ENCODE assay signal across 19 cellular contexts in genomic region chr9:122040573-122041242, GRCh38. TPM values are rescaled to one million over a fixed set of nuclear protein-coding genes. Genes with fewer than 3 reads are reported as not detected.
A peak's percentile ranks its signal among the peaks of the same experiment; 100 is the strongest.
DNase-seq lines count a peak whose midpoint lies in the region; ATAC-seq and TF ChIP-seq lines count a peak whose summit lies in the region.
"Had no signal": no experiment of that assay in that cellular context is flagged by ENCODE, and none has a peak within 500 bp of the region (broad histone marks: within the 10 kb centered on the region; RNA-seq: fewer than 3 reads in every experiment).

No MANE protein-coding gene starts in this region.

- TF ChIP-seq POLR2A in adrenal gland (IDR thresholded peaks at IDR 0.05) (no peak), right lobe of liver (IDR thresholded peaks at IDR 0.05) (no peak), Peyer's patch (IDR thresholded peaks at IDR 0.05) (no peak)

- no peak overlapping the region for H3K4me3 ChIP-seq in adrenal gland
- H3K4me3 ChIP-seq in rectal smooth muscle tissue (ENCODE audit: low read length), result no peak overlapping the region
- no peak overlapping the region for H3K4me3 ChIP-seq in right lobe of liver
- H3K4me3 ChIP-seq in Peyer's patch, result no peak overlapping the region

- peak overlapping the region; percentile 48 to 77 (median 60) for H3K27ac ChIP-seq in adrenal gland
- peak overlapping the region; percentile 8 for H3K27ac ChIP-seq in rectal smooth muscle tissue (ENCODE audit: low read depth, low read length)
- H3K27ac ChIP-seq in right lobe of liver, result no peak overlapping the region
- no peak overlapping the region for H3K27ac ChIP-seq in Peyer's patch
- H3K27ac ChIP-seq: C4-2B, KMS-11 had no signal

- no peak overlapping the region for H3K27ac Mint-ChIP-seq in activated CD4-positive, alpha-beta T cell treated with anti-CD3 and anti-CD28 coated beads, Interleukin-2, amount 10 ng/mL, durations not matched to agents 24 days and 14 days

- H3K27me3 ChIP-seq in adrenal gland, result no peaks in the 10 kb centered on the region
- H3K27me3 ChIP-seq in rectal smooth muscle tissue (ENCODE audit: control insufficient read depth, insufficient read depth, low read length), result no peaks in the 10 kb centered on the region
- no peaks in the 10 kb centered on the region for H3K27me3 ChIP-seq in right lobe of liver
- H3K27me3 ChIP-seq in Peyer's patch, result no peaks in the 10 kb centered on the region

- 3 to 56% (median 41%) methylated on average over 1 of the region's 1 CpG for WGBS in adrenal gland, 4 donors
- WGBS in right lobe of liver (ENCODE audit: insufficient coverage, low coverage, low lambda C conversion rate, missing lambda C conversion rate), result 32% methylated on average over 1 of the region's 1 CpG

- no peaks in the 10 kb centered on the region for H3K36me3 Mint-ChIP-seq in activated CD4-positive, alpha-beta T cell treated with anti-CD3 and anti-CD28 coated beads, Interleukin-2, amount 10 ng/mL, durations not matched to agents 24 days and 14 days (ENCODE audit: low read depth)

- peak; percentile 19 for DNase-seq in activated CD4-positive, alpha-beta T cell treated with anti-CD3 and anti-CD28 coated beads, Interleukin-2, amount 10 ng/mL, durations not matched to agents 24 days and 14 days
- no peak for DNase-seq in activated CD4-positive, alpha-beta T cell treated with anti-CD3 and anti-CD28 coated beads, Interleukin-2, amount 50 U/mL, for 4 hours
- DNase-seq in adrenal gland (no peak), right lobe of liver (no peak), NCI-H446 (lab: John Stamatoyannopoulos, UW) (no peak), Right ventricle myocardium superior (no peak), Peyer's patch (no peak)
- DNase-seq: COR-L47, GDM1, HFFc6, NCI-H1105 treated with DMSO at 0.1 percent for 48 hours, NCI-H187 treated with DMSO at 0.1 percent for 48 hours, NCI-H2171, NCI-H82, SIG-M5, SW 1271 had no signal

- no peak overlapping the region for H3K9ac ChIP-seq in rectal smooth muscle tissue (ENCODE audit: low read length)
- H3K9ac ChIP-seq: KMS-11 had no signal

- H3K36me3 ChIP-seq in adrenal gland (replicated peaks in 1 of 2), result no peaks in the 10 kb centered on the region
- H3K36me3 ChIP-seq in rectal smooth muscle tissue (ENCODE audit: control insufficient read depth, insufficient read depth, low read length), result no peaks in the 10 kb centered on the region
- no peaks in the 10 kb centered on the region for H3K36me3 ChIP-seq in right lobe of liver
- H3K36me3 ChIP-seq in Peyer's patch, result peaks cover 0 to 10% (median 0%) of the 10 kb centered on the region in 3 donors

- no peaks in the 10 kb centered on the region for H3K9me3 ChIP-seq in adrenal gland (replicated peaks in 1 of 3)
- H3K9me3 ChIP-seq in right lobe of liver, result no peaks in the 10 kb centered on the region
- H3K9me3 ChIP-seq in Peyer's patch, result no peaks in the 10 kb centered on the region

- ATAC-seq in right lobe of liver, result no peak
- no peak for ATAC-seq in Right ventricle myocardium superior (ENCODE audit: poor library complexity)

- H3K9me3 Mint-ChIP-seq in activated CD4-positive, alpha-beta T cell treated with anti-CD3 and anti-CD28 coated beads, Interleukin-2, amount 10 ng/mL, durations not matched to agents 24 days and 14 days, result no peaks in the 10 kb centered on the region
- H3K9me3 Mint-ChIP-seq: HFFc6 had no signal

- H3K27me3 Mint-ChIP-seq in activated CD4-positive, alpha-beta T cell treated with anti-CD3 and anti-CD28 coated beads, Interleukin-2, amount 10 ng/mL, durations not matched to agents 24 days and 14 days, result no peaks in the 10 kb centered on the region

- intact Hi-C loops in activated CD4-positive, alpha-beta T cell treated with anti-CD3 and anti-CD28 coated beads, Interleukin-2, amount 10 ng/mL, durations not matched to agents 24 days and 14 days (cut with micrococcal nuclease), result no loop called here
- intact Hi-C loops in adrenal gland (cut with DNase I) (no loop called here), right lobe of liver (cut with DNase I) (no loop called here), Right ventricle myocardium superior (cut with DNase I) (no loop called here)

- no peak overlapping the region for H3K4me3 Mint-ChIP-seq in activated CD4-positive, alpha-beta T cell treated with anti-CD3 and anti-CD28 coated beads, Interleukin-2, amount 10 ng/mL, durations not matched to agents 24 days and 14 days
- H3K4me3 Mint-ChIP-seq: HFFc6 had no signal

- peaks cover 15 to 18% of the 10 kb centered on the region in 2 donors for H3K4me1 ChIP-seq in adrenal gland (replicated peaks in 1 of 2)
- peaks cover 8% of the 10 kb centered on the region for H3K4me1 ChIP-seq in rectal smooth muscle tissue (ENCODE audit: control insufficient read depth, insufficient read depth, low read length)
- no peaks in the 10 kb centered on the region for H3K4me1 ChIP-seq in right lobe of liver
- no peaks in the 10 kb centered on the region for H3K4me1 ChIP-seq in Peyer's patch

- no peaks in the 10 kb centered on the region for H3K4me1 Mint-ChIP-seq in activated CD4-positive, alpha-beta T cell treated with anti-CD3 and anti-CD28 coated beads, Interleukin-2, amount 10 ng/mL, durations not matched to agents 24 days and 14 days

- TF ChIP-seq CTCF in adrenal gland (IDR thresholded peaks at IDR 0.05) (no peak), right lobe of liver (IDR thresholded peaks at IDR 0.05) (no peak), Peyer's patch (IDR thresholded peaks at IDR 0.05) (no peak)

RNA-seq across cellular contexts. Expression of gene TTLL11, which starts 52.4 kb away (rescaled TPM):
- 2.4 and 2.8 TPM in 2 replicates for total RNA-seq in activated CD4-positive, alpha-beta T cell treated with anti-CD3 and anti-CD28 coated beads, Interleukin-2, amount 10 ng/mL, durations not matched to agents 24 days and 14 days
- total RNA-seq in adrenal gland, result 10 to 100 TPM; 11.0 to 30.9 (median 17.8) TPM
- 1 to 10 TPM; 4.8 to 9.3 (median 5.9) TPM for polyA plus RNA-seq in adrenal gland
- total RNA-seq in right lobe of liver, result 1 to 10 TPM; 3.2 to 5.2 (median 4.1) TPM
- 5.0 TPM for total RNA-seq in Right ventricle myocardium superior
- 1 to 10 TPM; 3.0 to 9.9 (median 7.4) TPM for total RNA-seq in Peyer's patch

Comparison
In these comparisons a context has a peak if more than half of its experiments do, and no peak if none do; other contexts are left out.
1. H3K27ac ChIP-seq: peak in adrenal gland (5 of 5) and rectal smooth muscle tissue (single experiment); none in right lobe of liver (0 of 3) and Peyer's patch (0 of 4).